Comparison of ENCODE assay signal across 12 cellular contexts in the genomic region with DNA sequence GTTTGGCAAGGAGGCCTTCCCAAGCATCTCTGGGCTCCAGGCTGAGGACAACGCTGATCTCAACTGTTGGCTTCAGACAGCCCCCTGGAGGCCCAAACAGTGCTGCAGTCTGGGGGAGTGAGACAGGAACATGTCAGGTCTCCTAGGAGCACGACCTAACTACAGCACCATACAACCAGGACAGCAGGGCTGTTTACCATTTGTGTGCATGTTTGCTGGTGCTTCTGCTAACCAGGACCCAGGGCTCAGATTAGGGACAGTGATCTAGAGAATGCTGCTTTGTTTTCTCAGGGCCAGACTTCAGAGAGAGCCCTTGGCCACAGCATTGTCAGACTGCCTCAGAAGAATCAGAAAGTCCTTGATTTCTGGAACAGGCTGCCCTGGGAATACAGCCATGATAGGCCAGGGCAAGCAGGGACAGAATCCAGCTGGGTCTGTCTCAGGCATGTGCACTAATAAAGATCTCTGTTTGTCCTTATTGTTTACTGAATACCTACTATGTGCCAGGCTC.
A peak's percentile ranks its signal among the peaks of the same experiment; 100 is the strongest.
DNase-seq lines count a peak whose midpoint lies in the region; ATAC-seq and TF ChIP-seq lines count a peak whose summit lies in the region.
"Had no signal": no experiment of that assay in that cellular context is flagged by ENCODE, and none has a peak within 500 bp of the region (broad histone marks: within the 10 kb centered on the region; RNA-seq: fewer than 3 reads in every experiment).

No MANE protein-coding gene starts in this region.

- no peak overlapping the region for H3K9ac ChIP-seq in Loucy (ENCODE audit: low read depth, low read length, poor library complexity, severe bottlenecking)

- H3F3A ChIP-seq in Loucy (ENCODE audit: low read depth): no peaks in the 10 kb centered on the region

- TF ChIP-seq EP300 in esophagus muscularis mucosa (IDR thresholded peaks at IDR 0.05) (no peak), ovary (IDR thresholded peaks at IDR 0.05) (no peak)

- no peaks in the 10 kb centered on the region for H3K79me2 ChIP-seq in Loucy (ENCODE audit: insufficient read depth, low read length)

- no peak overlapping the region for H3K27ac Mint-ChIP-seq in activated T-cell treated with anti-CD3 and anti-CD28 coated beads, Interleukin-2, amount 50 U/mL, for 24 hours
- H3K27ac Mint-ChIP-seq: activated naive CD4-positive, alpha-beta T cell treated with anti-CD3 and anti-CD28 coated beads, Interleukin-2, amount 50 U/mL, for 72 hours had no signal

- H4K20me1 ChIP-seq in Loucy (ENCODE audit: insufficient read depth, low read length, poor library complexity, severe bottlenecking): no peaks in the 10 kb centered on the region

- intact Hi-C loops in esophagus muscularis mucosa (cut with DNase I): no loop called here
- intact Hi-C loops in ovary (cut with DNase I): no loop called here
- intact Hi-C loops in prostate gland (cut with DNase I): no loop called here

- H3K4me2 ChIP-seq in Loucy (ENCODE audit: low read depth, low read length, poor library complexity, severe bottlenecking): no peak overlapping the region

- WGBS in esophagus muscularis mucosa: 0% methylated on average over 1 of the region's 2 CpGs
- WGBS in ovary, 3 donors: 0 to 1% (median 0%) methylated on average over 2 of the region's 2 CpGs
- 18% methylated on average over 2 of the region's 2 CpGs for WGBS in prostate gland

- ATAC-seq in HG02798 (IDR thresholded peaks at IDR 0.05; ENCODE audit: poor library complexity, unreplicated experiment) (no peak), HG02759 (IDR thresholded peaks at IDR 0.05; ENCODE audit: unreplicated experiment) (no peak)
- ATAC-seq: activated naive CD4-positive, alpha-beta T cell treated with anti-CD3 and anti-CD28 coated beads, Interleukin-2, amount 50 U/mL, for 72 hours had no signal

- H3K4me3 Mint-ChIP-seq in activated T-cell treated with anti-CD3 and anti-CD28 coated beads, Interleukin-2, amount 50 U/mL, for 24 hours: no peak overlapping the region

- H3K27me3 ChIP-seq in Loucy (ENCODE audit: insufficient read depth, low read length, poor library complexity, severe bottlenecking) (no peaks in the 10 kb centered on the region), esophagus muscularis mucosa (peaks cover 0 to 45% (median 0%) of the 10 kb centered on the region in 4 donors), ovary (no peaks in the 10 kb centered on the region), prostate gland (replicated peaks; ENCODE audit: insufficient read depth) (no peaks in the 10 kb centered on the region)

- H3K4me3 ChIP-seq in Loucy (ENCODE audit: low read length, poor library complexity, severe bottlenecking) (no peak overlapping the region), esophagus muscularis mucosa (no peak overlapping the region), ovary (no peak overlapping the region), prostate gland (no peak overlapping the region)

- no peaks in the 10 kb centered on the region for H3K36me3 Mint-ChIP-seq in activated T-cell treated with anti-CD3 and anti-CD28 coated beads, Interleukin-2, amount 50 U/mL, for 24 hours (ENCODE audit: low read depth)
- H3K36me3 Mint-ChIP-seq: activated naive CD4-positive, alpha-beta T cell treated with anti-CD3 and anti-CD28 coated beads, Interleukin-2, amount 50 U/mL, for 72 hours had no signal

- H3K4me1 ChIP-seq in Loucy (ENCODE audit: insufficient read depth, low read length, poor library complexity, severe bottlenecking): peaks cover 17% of the 10 kb centered on the region
- H3K4me1 ChIP-seq in esophagus muscularis mucosa: peaks cover 0 to 2% (median 0%) of the 10 kb centered on the region in 4 donors
- peaks cover 12% of the 10 kb centered on the region for H3K4me1 ChIP-seq in ovary (ENCODE audit: insufficient read depth)
- H3K4me1 ChIP-seq in prostate gland (replicated peaks): no peaks in the 10 kb centered on the region
- H3K4me1 ChIP-seq: Caco-2 had no signal

- H3K4me1 Mint-ChIP-seq in activated T-cell treated with anti-CD3 and anti-CD28 coated beads, Interleukin-2, amount 50 U/mL, for 24 hours (ENCODE audit: low read depth): no peaks in the 10 kb centered on the region

- no peaks in the 10 kb centered on the region for H3K9me3 Mint-ChIP-seq in activated T-cell treated with anti-CD3 and anti-CD28 coated beads, Interleukin-2, amount 50 U/mL, for 24 hours
- H3K9me3 Mint-ChIP-seq: activated naive CD4-positive, alpha-beta T cell treated with anti-CD3 and anti-CD28 coated beads, Interleukin-2, amount 50 U/mL, for 72 hours had no signal

- H3K27me3 Mint-ChIP-seq in activated T-cell treated with anti-CD3 and anti-CD28 coated beads, Interleukin-2, amount 50 U/mL, for 24 hours: peaks cover 71% of the 10 kb centered on the region

- H3K9me3 ChIP-seq in Loucy (ENCODE audit: insufficient read depth, low read depth, low read length) (no peaks in the 10 kb centered on the region), esophagus muscularis mucosa (no peaks in the 10 kb centered on the region), ovary (no peaks in the 10 kb centered on the region), prostate gland (no peaks in the 10 kb centered on the region)
- H3K9me3 ChIP-seq: Caco-2 had no signal

- TF ChIP-seq CTCF in Loucy (conservative IDR thresholded peaks at IDR 0.05; ENCODE audit: low read length) (peak; percentile 66), esophagus muscularis mucosa (IDR thresholded peaks at IDR 0.05) (no peak), ovary (IDR thresholded peaks at IDR 0.05) (no peak), prostate gland (IDR thresholded peaks at IDR 0.05) (no peak)

- H3K27ac ChIP-seq in esophagus muscularis mucosa (replicated peaks in 1 of 4) (no peak overlapping the region), ovary (no peak overlapping the region), prostate gland (no peak overlapping the region)

- H3K9me2 ChIP-seq in Loucy (replicated peaks; ENCODE audit: low read depth, low read length): no peaks in the 10 kb centered on the region

- DNase-seq in ELR (ENCODE audit: low read depth): peak; percentile 7
- DNase-seq in esophagus muscularis mucosa (ENCODE audit: extremely low spot score): peak; percentile 75
- DNase-seq in ovary: peak in 3 of 5 donors; percentile 23 to 54 (median 28)
- no peak for DNase-seq in prostate gland (ENCODE audit: low spot score)
- no peak for DNase-seq in activated T-cell treated with anti-CD3 and anti-CD28 coated beads, Interleukin-2, amount 50 U/mL, for 24 hours
- DNase-seq: NCI-H2081; stimulated activated CD4-positive, alpha-beta T cell treated with anti-CD3 and anti-CD28 coated beads, Interleukin-4, amount 100 ng/mL, for 24 hours had no signal

- TF ChIP-seq POLR2A in esophagus muscularis mucosa (IDR thresholded peaks at IDR 0.05; ENCODE audit: low read depth) (no peak), ovary (IDR thresholded peaks at IDR 0.05) (no peak), prostate gland (IDR thresholded peaks at IDR 0.05) (no peak)

- no peaks in the 10 kb centered on the region for H3K36me3 ChIP-seq in Loucy (ENCODE audit: insufficient read depth, low read length)
- H3K36me3 ChIP-seq in esophagus muscularis mucosa: no peaks in the 10 kb centered on the region
- H3K36me3 ChIP-seq in ovary: no peaks in the 10 kb centered on the region
- H3K36me3 ChIP-seq in prostate gland: no peaks in the 10 kb centered on the region

- no peak overlapping the region for H2AFZ ChIP-seq in Loucy (ENCODE audit: low read length)

Comparison
In these comparisons a context has a peak if more than half of its experiments do, and no peak if none do; other contexts are left out.
1. DNase-seq: peak in ELR (single experiment), esophagus muscularis mucosa (single experiment) and ovary (3 of 5); none in prostate gland (single experiment) and activated T-cell treated with anti-CD3 and anti-CD28 coated beads, Interleukin-2, amount 50 U/mL, for 24 hours (single experiment).